ENCODE assay signal across 8 cellular contexts in the genomic region with DNA sequence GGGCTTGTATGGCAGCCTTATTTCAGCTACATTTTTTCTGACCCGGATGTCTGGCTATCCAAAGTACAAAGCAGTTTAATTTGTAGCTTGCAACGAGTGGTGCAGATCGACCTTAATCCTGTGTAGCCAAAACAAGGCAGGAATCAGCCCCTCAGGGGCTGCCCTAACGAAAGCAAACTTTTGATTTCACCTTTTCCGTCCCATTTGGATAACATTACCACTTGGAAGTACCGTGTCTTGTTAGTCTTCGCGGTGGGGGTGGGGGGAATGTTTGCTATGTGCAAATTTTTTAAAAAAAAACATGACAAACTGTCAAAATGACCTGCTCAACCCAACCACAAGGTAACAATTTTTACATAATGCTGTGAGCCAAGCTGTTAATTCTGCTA. TPM values are rescaled to one million over a fixed set of nuclear protein-coding genes. Genes with fewer than 3 reads are reported as not detected.
A peak's percentile ranks its signal among the peaks of the same experiment; 100 is the strongest.
DNase-seq lines count a peak whose midpoint lies in the region; ATAC-seq and TF ChIP-seq lines count a peak whose summit lies in the region.

No MANE protein-coding gene starts in this region.

- H3K36me3 ChIP-seq in kidney epithelial cell (ENCODE audit: control insufficient read depth, insufficient read depth, low read length) (no peaks in the 10 kb centered on the region), thoracic aorta (no peaks in the 10 kb centered on the region)

- H3K27me3 ChIP-seq in kidney epithelial cell (ENCODE audit: control insufficient read depth, insufficient read depth, low read length) (no peaks in the 10 kb centered on the region), thoracic aorta (replicated peaks; ENCODE audit: insufficient read depth) (no peaks in the 10 kb centered on the region)

- peaks cover 42 to 51% of the 10 kb centered on the region in 2 donors for H3K4me1 ChIP-seq in thoracic aorta (ENCODE audit: control insufficient read depth in 1 of 2, low read depth in 2 of 2)

- H3K4me3 ChIP-seq in kidney epithelial cell (ENCODE audit: low read depth, low read length): peak overlapping the region; percentile 84
- peak overlapping the region; percentile 100 for H3K4me3 ChIP-seq in thoracic aorta

- H3K9me3 ChIP-seq in thoracic aorta: no peaks in the 10 kb centered on the region

- H3K4me3 Mint-ChIP-seq in activated CD4-positive, alpha-beta T cell treated with anti-CD3 and anti-CD28 coated beads, Interleukin-2, amount 10 ng/mL, durations not matched to agents 24 days and 14 days: peak overlapping the region; percentile 99
- no peak overlapping the region for H3K4me3 Mint-ChIP-seq in activated naive CD4-positive, alpha-beta T cell treated with anti-CD3 and anti-CD28 coated beads for 36 hours

- H3K27ac Mint-ChIP-seq in activated CD4-positive, alpha-beta T cell treated with anti-CD3 and anti-CD28 coated beads, Interleukin-2, amount 10 ng/mL, durations not matched to agents 24 days and 14 days: peak overlapping the region; percentile 98
- no peak overlapping the region for H3K27ac Mint-ChIP-seq in activated naive CD4-positive, alpha-beta T cell treated with anti-CD3 and anti-CD28 coated beads for 36 hours

- peaks cover 41% of the 10 kb centered on the region for H3K4me1 Mint-ChIP-seq in activated CD4-positive, alpha-beta T cell treated with anti-CD3 and anti-CD28 coated beads, Interleukin-2, amount 10 ng/mL, durations not matched to agents 24 days and 14 days
- peaks cover 49% of the 10 kb centered on the region for H3K4me1 Mint-ChIP-seq in activated naive CD4-positive, alpha-beta T cell treated with anti-CD3 and anti-CD28 coated beads for 36 hours (ENCODE audit: low read depth)

- CTCF ChIA-PET in activated naive CD4-positive, alpha-beta T cell treated with anti-CD3 and anti-CD28 coated beads for 36 hours (lab: Charles Lee): interaction anchor here (0.8 to 2.8 kb wide), 6 partner anchors 8 to 139 kb away, joined by 3 to 13 read pairs (median 4); a partner anchor contains a TSS

- intact Hi-C loops in activated CD4-positive, alpha-beta T cell treated with anti-CD3 and anti-CD28 coated beads, Interleukin-2, amount 10 ng/mL, durations not matched to agents 24 days and 14 days (cut with micrococcal nuclease): loop anchor here (1.0 to 5.0 kb wide), 5 partner anchors 132 to 1345 kb away; a partner anchor contains a TSS
- intact Hi-C loops in activated naive CD4-positive, alpha-beta T cell treated with anti-CD3 and anti-CD28 coated beads for 36 hours (cut with micrococcal nuclease): loop anchor here (5.0 kb wide), 4 partner anchors 185 to 1805 kb away; a partner anchor contains a TSS

- ATAC-seq in thoracic aorta (ENCODE audit: insufficient number of reproducible peaks, low FRiP score, low read depth): no peak
- no peak for ATAC-seq in GM21529 (IDR thresholded peaks at IDR 0.05; ENCODE audit: unreplicated experiment)

- in situ Hi-C loops in G401 (cut with HindIII; ENCODE audit: low sequenced_read_pairs): no loop called here

- H3K27ac ChIP-seq in angular gyrus (ENCODE audit: low read depth, low read length) (peak overlapping the region; percentile 90), thoracic aorta (peak overlapping the region; percentile 96)

- DNase-seq in activated CD4-positive, alpha-beta T cell treated with anti-CD3 and anti-CD28 coated beads, Interleukin-2, amount 10 ng/mL, durations not matched to agents 24 days and 14 days: no peak
- DNase-seq in activated CD4-positive, alpha-beta T cell treated with anti-CD3 and anti-CD28 coated beads, Interleukin-2, amount 50 U/mL, for 1 hour: no peak
- DNase-seq in kidney epithelial cell (ENCODE audit: low read depth) (no peak), thoracic aorta (ENCODE audit: low spot score) (no peak), G401 (ENCODE audit: low spot score) (no peak)
- DNase-seq in activated naive CD4-positive, alpha-beta T cell treated with anti-CD3 and anti-CD28 coated beads for 36 hours: no peak

- no peaks in the 10 kb centered on the region for H3K9me3 Mint-ChIP-seq in activated CD4-positive, alpha-beta T cell treated with anti-CD3 and anti-CD28 coated beads, Interleukin-2, amount 10 ng/mL, durations not matched to agents 24 days and 14 days
- H3K9me3 Mint-ChIP-seq in activated naive CD4-positive, alpha-beta T cell treated with anti-CD3 and anti-CD28 coated beads for 36 hours: no peaks in the 10 kb centered on the region

- TF ChIP-seq CTCF in kidney epithelial cell (IDR thresholded peaks at IDR 0.05; ENCODE audit: insufficient read depth, low read length, poor library complexity, severe bottlenecking): no peak
- no peak for TF ChIP-seq CTCF in thoracic aorta (IDR thresholded peaks at IDR 0.05)

- H3K27me3 Mint-ChIP-seq in activated CD4-positive, alpha-beta T cell treated with anti-CD3 and anti-CD28 coated beads, Interleukin-2, amount 10 ng/mL, durations not matched to agents 24 days and 14 days: no peaks in the 10 kb centered on the region
- H3K27me3 Mint-ChIP-seq in activated naive CD4-positive, alpha-beta T cell treated with anti-CD3 and anti-CD28 coated beads for 36 hours (ENCODE audit: low read depth): no peaks in the 10 kb centered on the region

- H3K36me3 Mint-ChIP-seq in activated CD4-positive, alpha-beta T cell treated with anti-CD3 and anti-CD28 coated beads, Interleukin-2, amount 10 ng/mL, durations not matched to agents 24 days and 14 days (ENCODE audit: low read depth): peaks cover 38% of the 10 kb centered on the region
- H3K36me3 Mint-ChIP-seq in activated naive CD4-positive, alpha-beta T cell treated with anti-CD3 and anti-CD28 coated beads for 36 hours (ENCODE audit: low read depth): peaks cover 32% of the 10 kb centered on the region

RNA-seq across cellular contexts. Expression of a gene that starts 0.8 kb away (rescaled TPM):
- 49.2 and 49.8 TPM in 2 replicates for total RNA-seq in activated CD4-positive, alpha-beta T cell treated with anti-CD3 and anti-CD28 coated beads, Interleukin-2, amount 10 ng/mL, durations not matched to agents 24 days and 14 days
- total RNA-seq in kidney epithelial cell (20.6 and 21.8 TPM in 2 replicates), thoracic aorta (10 to 100 TPM; 32.6 to 58.2 TPM)
- total RNA-seq in G401 (2014; rRNA removed; shearing (Covaris generic)): 18.0 and 36.8 TPM in 2 replicates
- total RNA-seq in activated naive CD4-positive, alpha-beta T cell treated with anti-CD3 and anti-CD28 coated beads for 36 hours: 10 to 100 TPM; 34.6 to 35.7 TPM

RNA-seq across cellular contexts. Expression of a gene that starts 2.9 kb away (rescaled TPM):
- total RNA-seq in activated CD4-positive, alpha-beta T cell treated with anti-CD3 and anti-CD28 coated beads, Interleukin-2, amount 10 ng/mL, durations not matched to agents 24 days and 14 days: 477 TPM in 2 replicates
- total RNA-seq in kidney epithelial cell (254 and 388 TPM in 2 replicates), thoracic aorta (100 to 1,000 TPM in 1 of 2 donors, 10 to 100 TPM in 1; 65.3 to 115 TPM)
- 715 and 727 TPM in 2 replicates for total RNA-seq in G401 (2014; rRNA removed; shearing (Covaris generic))
- 1,000 to 10,000 TPM; 1,022 to 1,060 TPM for total RNA-seq in activated naive CD4-positive, alpha-beta T cell treated with anti-CD3 and anti-CD28 coated beads for 36 hours

RNA-seq across cellular contexts. Expression of a gene that starts 53.0 kb away (rescaled TPM):
- total RNA-seq in activated CD4-positive, alpha-beta T cell treated with anti-CD3 and anti-CD28 coated beads, Interleukin-2, amount 10 ng/mL, durations not matched to agents 24 days and 14 days: 28.0 and 32.8 TPM in 2 replicates
- total RNA-seq in kidney epithelial cell (60.7 and 71.4 TPM in 2 replicates), thoracic aorta (10 to 100 TPM; 28.4 to 29.5 TPM)
- 53.4 and 56.5 TPM in 2 replicates for total RNA-seq in G401 (2014; rRNA removed; shearing (Covaris generic))
- total RNA-seq in activated naive CD4-positive, alpha-beta T cell treated with anti-CD3 and anti-CD28 coated beads for 36 hours: 10 to 100 TPM; 24.9 to 26.9 TPM
